14 cellular contexts compared by ENCODE assay signal in the genomic region with DNA sequence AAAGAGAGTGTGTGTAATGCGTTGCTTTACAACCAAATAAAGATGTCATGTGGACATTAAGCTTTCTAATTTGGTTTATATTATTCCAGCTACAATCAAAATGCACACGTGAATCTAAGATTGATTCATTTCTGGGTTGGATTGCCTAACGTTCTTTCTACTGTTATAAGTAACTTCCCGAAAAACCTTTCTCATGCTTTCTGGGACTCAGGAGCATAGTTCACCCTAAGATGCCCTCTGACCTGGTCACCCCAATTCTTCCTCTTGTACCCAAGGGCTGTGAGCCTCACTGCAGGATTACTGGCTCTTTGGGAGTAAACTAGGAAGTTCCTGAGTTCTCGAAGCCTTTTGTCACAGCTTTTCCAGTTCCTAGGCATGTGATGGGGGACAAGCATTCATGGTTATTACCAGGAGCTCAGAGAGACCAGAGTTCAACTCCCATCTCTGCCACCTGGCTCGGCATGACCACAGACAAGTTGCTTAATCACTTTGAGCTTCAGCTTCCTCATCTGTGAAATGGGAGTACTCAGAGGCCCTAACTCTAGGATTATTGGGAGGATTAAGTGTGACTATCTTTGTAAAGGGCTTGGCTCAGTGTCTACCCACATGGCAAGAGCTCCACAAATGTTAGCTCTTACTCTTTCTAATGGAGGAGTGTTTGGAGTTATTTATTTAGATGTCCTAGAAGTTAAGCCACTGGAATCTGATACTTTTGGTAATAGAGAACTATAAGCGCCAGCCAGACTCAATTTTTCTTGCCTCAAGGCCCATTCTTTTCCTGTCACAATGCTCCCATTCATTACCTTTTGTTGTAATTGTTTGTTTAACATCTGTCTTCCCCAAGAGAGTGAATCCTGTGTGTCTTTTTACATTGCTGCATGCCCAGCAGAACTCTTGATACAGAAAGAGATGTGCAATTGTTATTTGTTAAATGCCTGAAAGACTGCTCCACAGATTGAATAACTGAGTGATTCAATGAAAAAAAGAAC. TPM values are rescaled to one million over a fixed set of nuclear protein-coding genes. Genes with fewer than 3 reads are reported as not detected.
DNase-seq lines count a peak whose midpoint lies in the region; ATAC-seq and TF ChIP-seq lines count a peak whose summit lies in the region.
"Had no signal": no experiment of that assay in that cellular context is flagged by ENCODE, and none has a peak within 500 bp of the region (broad histone marks: within the 10 kb centered on the region; RNA-seq: fewer than 3 reads in every experiment).

No MANE protein-coding gene starts in this region.

- DNase-seq in MV-4-11 (lab: John Stamatoyannopoulos, UW) (peak; percentile 84), SKM-1 (lab: John Stamatoyannopoulos, UW; ENCODE audit: unreplicated experiment) (peak; percentile 35), foreskin melanocyte (peak; percentile 82), suprapubic skin (ENCODE audit: low spot score in 2 of 2) (no peak), NCI-H446 (lab: John Stamatoyannopoulos, UW) (no peak), cerebellar nuclear complex (lab: John Stamatoyannopoulos, UW) (no peak)
- no peak for DNase-seq in central memory CD4-positive, alpha-beta T cell
- DNase-seq: activated CD4-positive, alpha-beta T cell treated with anti-CD3 and anti-CD28 coated beads for 48 hours; activated T-cell treated with anti-CD3 and anti-CD28 coated beads, Interleukin-2, amount 50 U/mL, for 4 hours; CD4-positive, alpha-beta T cell; NCI-H1930; stimulated activated naive CD8-positive, alpha-beta T cell treated with anti-CD3 and anti-CD28 coated beads, Interleukin-15, amount 100 ng/mL, for 72 hours had no signal

- no peak overlapping the region for H3K4me3 ChIP-seq in suprapubic skin
- H3K4me3 ChIP-seq: body of pancreas had no signal

- no peak for TF ChIP-seq CTCF in suprapubic skin (IDR thresholded peaks at IDR 0.05)

- H3K4me1 ChIP-seq in suprapubic skin: peaks cover 20% of the 10 kb centered on the region

- no peak for TF ChIP-seq EP300 in suprapubic skin (IDR thresholded peaks at IDR 0.05)

- 75% methylated on average over 7 of the region's 7 CpGs for WGBS in suprapubic skin

- no peak for ATAC-seq in HG02759 (IDR thresholded peaks at IDR 0.05; ENCODE audit: unreplicated experiment)

- H3K27me3 ChIP-seq in suprapubic skin: no peaks in the 10 kb centered on the region
- H3K27me3 ChIP-seq: body of pancreas had no signal

- H3K36me3 ChIP-seq in suprapubic skin: no peaks in the 10 kb centered on the region

- no peak for TF ChIP-seq POLR2A in suprapubic skin (IDR thresholded peaks at IDR 0.05)

- peak overlapping the region; percentile 27 for H3K27ac ChIP-seq in suprapubic skin
- H3K27ac ChIP-seq: body of pancreas had no signal

- H3K9me3 ChIP-seq in suprapubic skin: no peaks in the 10 kb centered on the region
- H3K9me3 ChIP-seq: body of pancreas had no signal

RNA-seq across cellular contexts. Expression of a gene that starts 12.5 kb away (rescaled TPM):
- total RNA-seq in suprapubic skin: 10 to 100 TPM; 33.4 to 49.3 (median 36.8) TPM

Comparison
In these comparisons a context has a peak if more than half of its experiments do, and no peak if none do; other contexts are left out.
1. DNase-seq: peak in MV-4-11 (single experiment), SKM-1 (single experiment) and foreskin melanocyte (single experiment); none in suprapubic skin (0 of 2), NCI-H446 (0 of 2), central memory CD4-positive, alpha-beta T cell (single experiment) and cerebellar nuclear complex (0 of 2).